Comparison of ENCODE assay signal across 1 cellular context in genomic region chr11:48081151-48082010, GRCh38.
TF ChIP-seq lines count a peak whose summit lies in the region.

No MANE protein-coding gene starts in this region.

TF ChIP-seq in SK-N-SH, 30 proteins besides CTCF, POLR2A, EP300 and RAD21 (continued from another document):
- 0 out of 2 replicates have a peak, but pooled peaks have one; percentile 23 for TF ChIP-seq REST (IDR thresholded peaks at IDR 0.05; ENCODE audit: low read depth, low read length)
- peak; percentile 69 for TF ChIP-seq TCF12 (IDR thresholded peaks at IDR 0.05)
- TF ChIP-seq SMC3 (IDR thresholded peaks at IDR 0.05; ENCODE audit: low read depth, low read length): no peak
- TF ChIP-seq MXI1 (IDR thresholded peaks at IDR 0.05; ENCODE audit: low read depth, low read length): no peak
- TF ChIP-seq MEF2A (IDR thresholded peaks at IDR 0.05; ENCODE audit: borderline replicate concordance, low read depth): peak; percentile 65; the same call in 1 of the 2 replicates
- no peak for TF ChIP-seq IRF3 (IDR thresholded peaks at IDR 0.05; ENCODE audit: low read depth, low read length)
- TF ChIP-seq FOXJ3 (CRISPR knock-in tag; IDR thresholded peaks at IDR 0.05): no peak
- no peak for TF ChIP-seq TAF1 (IDR thresholded peaks at IDR 0.05; ENCODE audit: borderline replicate concordance, low read depth, low read length)
- no peak for TF ChIP-seq SIN3A (IDR thresholded peaks at IDR 0.05; ENCODE audit: borderline replicate concordance, low read depth, low read length)
- TF ChIP-seq RFX5 (IDR thresholded peaks at IDR 0.05; ENCODE audit: low read length): no peak
- TF ChIP-seq CHD2 (IDR thresholded peaks at IDR 0.05; ENCODE audit: low read length, partially characterized antibody): no peak
- TF ChIP-seq NFIC (IDR thresholded peaks at IDR 0.05; ENCODE audit: borderline replicate concordance): peak; percentile 63; the same call in 1 of the 2 replicates
- peak; percentile 27; the same call in 1 of the 2 replicates for TF ChIP-seq TEAD4 (IDR thresholded peaks at IDR 0.05; ENCODE audit: borderline replicate concordance, insufficient read depth)
- TF ChIP-seq POLR2AphosphoS5 (IDR thresholded peaks at IDR 0.05; ENCODE audit: low read depth, low read length): no peak; the same call in 1 of the 2 replicates
- peak; percentile 35; the same call in 1 of the 2 replicates for TF ChIP-seq PBX3 (IDR thresholded peaks at IDR 0.05)
- TF ChIP-seq RXRA (IDR thresholded peaks at IDR 0.05; ENCODE audit: borderline replicate concordance, low read depth): no peak
- TF ChIP-seq YY1 (IDR thresholded peaks at IDR 0.05; ENCODE audit: low read depth): no peak; the same call in 1 of the 2 replicates
- no peak for TF ChIP-seq USF1 (IDR thresholded peaks at IDR 0.05; ENCODE audit: borderline replicate concordance, low read depth)
